8 cellular contexts compared by ENCODE assay signal in genomic region chr6:112043032-112044007, GRCh38. TPM values are rescaled to one million over a fixed set of nuclear protein-coding genes. Genes with fewer than 3 reads are reported as not detected.
DNase-seq lines count a peak whose midpoint lies in the region; ATAC-seq, FAIRE-seq and TF ChIP-seq lines count a peak whose summit lies in the region.

No MANE protein-coding gene starts in this region.

- TF ChIP-seq CTCF in astrocyte (IDR thresholded peaks at IDR 0.05; ENCODE audit: insufficient read depth, low read depth, low read length), result peak; percentile 96

- H3K27me3 ChIP-seq in astrocyte (ENCODE audit: insufficient read depth, low read length) (no peaks in the 10 kb centered on the region), rectal smooth muscle tissue (ENCODE audit: control insufficient read depth, insufficient read depth, low read length) (peaks cover under 1% of the 10 kb centered on the region), aorta (ENCODE audit: control insufficient read depth in 1 of 2, insufficient read depth in 2 of 2, low read length in 1 of 2) (no peaks in the 10 kb centered on the region)

- no peak for FAIRE-seq in astrocyte (lab: Jason Lieb, UNC)

- ATAC-seq in GM18498 (IDR thresholded peaks at IDR 0.05; ENCODE audit: unreplicated experiment) (peak; percentile 90), HG02973 (IDR thresholded peaks at IDR 0.05; ENCODE audit: unreplicated experiment) (peak; percentile 90), aorta (ENCODE audit: low FRiP score) (peak; percentile 97)

- H3K9ac ChIP-seq in astrocyte (ENCODE audit: low read length), result peak overlapping the region; percentile 92
- peak overlapping the region; percentile 47 for H3K9ac ChIP-seq in rectal smooth muscle tissue (ENCODE audit: low read length)

- H3K4me3 ChIP-seq in astrocyte (ENCODE audit: insufficient read depth, low read depth, low read length) (peak overlapping the region; percentile 82), rectal smooth muscle tissue (ENCODE audit: low read length) (peak overlapping the region; percentile 87), aorta (ENCODE audit: low read length in 2 of 2) (peak overlapping the region; percentile 70 to 96)

- H3K36me3 ChIP-seq in astrocyte (ENCODE audit: insufficient read depth, low read length) (no peaks in the 10 kb centered on the region), rectal smooth muscle tissue (ENCODE audit: control insufficient read depth, insufficient read depth, low read length) (no peaks in the 10 kb centered on the region), aorta (ENCODE audit: control insufficient read depth in 1 of 2, insufficient read depth in 2 of 2, low read length in 1 of 2) (no peaks in the 10 kb centered on the region)

- DNase-seq in NCI-H187 treated with DMSO at 0.1 percent for 48 hours (lab: John Stamatoyannopoulos, UW), result peak; percentile 59
- DNase-seq in T-helper 2 cell treated with Interferon-gamma antibody and Interleukin-4, amounts not matched to agents 5 μg/mL and 100 μg/mL, for 36 hours (ENCODE audit: low spot score), result peak; percentile 87
- peak; percentile 81 for DNase-seq in astrocyte (ENCODE audit: low read depth)
- DNase-seq in hepatic stellate cell (ENCODE audit: low spot score), result peak; percentile 79
- peak; percentile 91 to 97 for DNase-seq in aorta

- intact Hi-C loops in aorta (cut with DNase I), result loop anchor here (1.0 to 5.0 kb wide), 3 partner anchors 46 to 333 kb away; partner anchors contain the start of gene FYN (in 2 of the 2)

- no peaks in the 10 kb centered on the region for H3K79me2 ChIP-seq in astrocyte (ENCODE audit: insufficient read depth, low read length)

- peaks cover 21% of the 10 kb centered on the region for H3K4me1 Mint-ChIP-seq in T-helper 2 cell treated with Interferon-gamma antibody and Interleukin-4, amounts not matched to agents 5 μg/mL and 100 μg/mL, for 36 hours (ENCODE audit: low read depth)
- peaks cover 39% of the 10 kb centered on the region for H3K4me1 Mint-ChIP-seq in astrocyte (ENCODE audit: low read depth, unreplicated experiment)

- 0 to 1% methylated on average over 36 of the region's 36 CpGs for WGBS in aorta, 2 donors

- peak overlapping the region; percentile 99 for H3K27ac Mint-ChIP-seq in T-helper 2 cell treated with Interferon-gamma antibody and Interleukin-4, amounts not matched to agents 5 μg/mL and 100 μg/mL, for 36 hours
- peak overlapping the region; percentile 99 for H3K27ac Mint-ChIP-seq in astrocyte (ENCODE audit: unreplicated experiment)

- H3K27ac ChIP-seq in astrocyte (ENCODE audit: low read depth, low read length) (peak overlapping the region; percentile 91), rectal smooth muscle tissue (ENCODE audit: low read depth, low read length) (peak overlapping the region; percentile 80), aorta (ENCODE audit: low read depth in 1 of 2, low read length in 2 of 2) (peak overlapping the region; percentile 15 to 26)

- H3K9me3 ChIP-seq in astrocyte (ENCODE audit: insufficient read depth, low read depth, low read length), result no peaks in the 10 kb centered on the region
- H3K9me3 ChIP-seq in aorta (ENCODE audit: control insufficient read depth, low read length), result no peaks in the 10 kb centered on the region

- peaks cover 40% of the 10 kb centered on the region for H3K4me1 ChIP-seq in astrocyte (ENCODE audit: insufficient read depth, low read length)
- peaks cover 12% of the 10 kb centered on the region for H3K4me1 ChIP-seq in rectal smooth muscle tissue (ENCODE audit: control insufficient read depth, insufficient read depth, low read length)
- no peaks in the 10 kb centered on the region for H3K4me1 ChIP-seq in aorta (ENCODE audit: control insufficient read depth in 1 of 2, insufficient read depth in 2 of 2, low read length in 2 of 2)

- H4K20me1 ChIP-seq in astrocyte (ENCODE audit: insufficient read depth, low read length), result no peaks in the 10 kb centered on the region

- peak overlapping the region; percentile 57 for H2AFZ ChIP-seq in astrocyte (ENCODE audit: low read depth, low read length)

- no peaks in the 10 kb centered on the region for H3K36me3 Mint-ChIP-seq in T-helper 2 cell treated with Interferon-gamma antibody and Interleukin-4, amounts not matched to agents 5 μg/mL and 100 μg/mL, for 36 hours (ENCODE audit: low read depth)
- H3K36me3 Mint-ChIP-seq in astrocyte (ENCODE audit: low read depth, unreplicated experiment), result no peaks in the 10 kb centered on the region

- H3K9me3 Mint-ChIP-seq in T-helper 2 cell treated with Interferon-gamma antibody and Interleukin-4, amounts not matched to agents 5 μg/mL and 100 μg/mL, for 36 hours, result no peaks in the 10 kb centered on the region
- no peaks in the 10 kb centered on the region for H3K9me3 Mint-ChIP-seq in astrocyte (ENCODE audit: unreplicated experiment)

- H3K27me3 Mint-ChIP-seq in T-helper 2 cell treated with Interferon-gamma antibody and Interleukin-4, amounts not matched to agents 5 μg/mL and 100 μg/mL, for 36 hours (ENCODE audit: low read depth), result no peaks in the 10 kb centered on the region
- H3K27me3 Mint-ChIP-seq in astrocyte (ENCODE audit: low read depth, unreplicated experiment), result no peaks in the 10 kb centered on the region

- peak overlapping the region; percentile 98 for H3K4me3 Mint-ChIP-seq in T-helper 2 cell treated with Interferon-gamma antibody and Interleukin-4, amounts not matched to agents 5 μg/mL and 100 μg/mL, for 36 hours
- H3K4me3 Mint-ChIP-seq in astrocyte (ENCODE audit: unreplicated experiment), result peak overlapping the region; percentile 93

- H3K4me2 ChIP-seq in astrocyte (ENCODE audit: low read length), result peak overlapping the region; percentile 89

RNA-seq across cellular contexts. Expression of gene CCN6, which starts 10.6 kb away (rescaled TPM):
- total RNA-seq in astrocyte, result not detected in 2 replicates
- total RNA-seq in aorta, result not detected
- polyA plus RNA-seq in aorta, result not detected

RNA-seq across cellular contexts. Expression of gene TUBE1, which starts 44.0 kb away (rescaled TPM):
- total RNA-seq in astrocyte, result 17.7 and 19.9 TPM in 2 replicates
- 10 to 100 TPM; 20.1 to 26.9 TPM for total RNA-seq in aorta
- 10 to 100 TPM; 10.1 to 39.1 TPM for polyA plus RNA-seq in aorta

RNA-seq across cellular contexts. Expression of gene FAM229B, which starts 44.1 kb away (rescaled TPM):
- 31.8 and 34.8 TPM in 2 replicates for total RNA-seq in astrocyte
- 10 to 100 TPM; 13.8 to 23.0 TPM for total RNA-seq in aorta
- polyA plus RNA-seq in aorta, result 10 to 100 TPM; 31.2 to 39.3 TPM

Comparison
In these comparisons a context has a peak if more than half of its experiments do, and no peak if none do; other contexts are left out.
1. Peak in every context shown above with its lines: DNase-seq, ATAC-seq, H3K4me3 ChIP-seq and H3K27ac ChIP-seq.
2. H3K27ac ChIP-seq: peak in every context shown above with its lines; median percentile 91 in astrocyte; 80 in rectal smooth muscle tissue; 20 in aorta.